ENCODE assay signal across 29 cellular contexts in the genomic region with DNA sequence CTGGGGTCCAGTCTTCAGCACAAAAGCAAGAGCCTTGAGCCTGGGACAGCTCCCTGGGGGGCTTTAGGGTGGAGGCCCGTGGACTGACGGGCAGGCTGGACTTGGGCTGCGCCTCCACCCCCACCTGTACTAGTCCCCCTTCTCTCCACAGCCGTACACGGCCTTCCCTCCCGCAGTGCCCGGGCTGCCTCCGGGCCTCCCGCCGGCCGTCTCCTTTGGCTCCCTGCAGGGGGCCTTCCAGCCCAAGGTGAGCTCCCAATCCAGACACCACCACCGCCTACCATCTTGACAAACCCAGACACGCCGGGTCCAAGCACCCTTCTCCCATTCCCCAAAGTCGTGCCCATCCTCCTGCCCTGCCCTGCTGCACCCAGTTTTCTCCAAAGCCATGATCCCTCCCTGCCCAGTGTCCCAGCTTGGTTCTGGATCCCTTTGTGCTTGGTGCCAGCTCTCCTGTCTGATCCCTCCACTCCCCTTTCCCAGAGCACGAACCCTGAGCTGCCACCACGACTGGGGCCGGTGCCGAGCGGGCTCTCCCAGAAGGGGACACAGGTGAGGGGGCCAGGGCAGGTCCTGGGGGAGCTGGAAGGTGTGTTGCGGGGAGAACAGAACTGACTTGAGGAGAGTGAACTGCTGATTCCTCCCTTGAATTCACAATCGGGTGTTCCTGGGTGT. TPM values are rescaled to one million over a fixed set of nuclear protein-coding genes. Genes with fewer than 3 reads are reported as not detected.
DNase-seq lines count a peak whose midpoint lies in the region; ATAC-seq, FAIRE-seq and TF ChIP-seq lines count a peak whose summit lies in the region.
"Had no signal": no experiment of that assay in that cellular context is flagged by ENCODE, and none has a peak within 500 bp of the region (broad histone marks: within the 10 kb centered on the region; RNA-seq: fewer than 3 reads in every experiment).

No MANE protein-coding gene starts in this region.

- TF ChIP-seq CTCF in HCT116 (IDR thresholded peaks at IDR 0.05 in 2 of 3, conservative IDR thresholded peaks at IDR 0.05 in 1 of 3; ENCODE audit: borderline replicate concordance in 1 of 3, insufficient read depth in 1 of 3, low read depth in 2 of 3, low read length in 2 of 3) (no peak), K562 (IDR thresholded peaks at IDR 0.05 in 2 of 3, conservative IDR thresholded peaks at IDR 0.05 in 1 of 3; ENCODE audit: insufficient read depth in 2 of 3, low read depth in 1 of 3, low read length in 3 of 3) (no peak), osteoblast (IDR thresholded peaks at IDR 0.05; ENCODE audit: extremely low read depth, low read depth, low read length) (no peak)

- H3K4me3 Mint-ChIP-seq in activated CD4-positive, alpha-beta T cell treated with anti-CD3 and anti-CD28 coated beads for 36 hours: no peak overlapping the region
- H3K4me3 Mint-ChIP-seq: activated B cell treated with CpG ODN at 0.5 μM for 24 hours, natural killer cell had no signal

- H4K20me1 ChIP-seq in HCT116 (ENCODE audit: insufficient read depth) (no peaks in the 10 kb centered on the region), K562 (replicated peaks; ENCODE audit: control insufficient read depth, insufficient read depth, low read length) (0 out of 2 replicates have a peak, but pooled peaks cover 7% of the 10 kb centered on the region), osteoblast (ENCODE audit: insufficient read depth, low read length) (peaks cover 71% of the 10 kb centered on the region)

- H3K9me3 ChIP-seq in HCT116 (ENCODE audit: control insufficient read depth in 1 of 2, insufficient read depth in 1 of 2, low read depth in 1 of 2, low read length in 2 of 2) (no peaks in the 10 kb centered on the region), K562 (replicated peaks; ENCODE audit: control insufficient read depth, insufficient read depth, low read depth, low read length) (no peaks in the 10 kb centered on the region), osteoblast (ENCODE audit: low read depth, low read length) (no peaks in the 10 kb centered on the region)
- H3K9me3 ChIP-seq: breast epithelium, ovary, Peyer's patch, right atrium auricular region had no signal

- RAD21 ChIA-PET in HCT116 (lab: Charles Lee; ENCODE audit: low non-redundant PET in 1 of 2, low total read pairs in 2 of 2, uncharacterized antibody in 2 of 2, unreplicated experiment in 2 of 2): no interaction called here

- no peaks in the 10 kb centered on the region for H3K9me3 Mint-ChIP-seq in activated CD4-positive, alpha-beta T cell treated with anti-CD3 and anti-CD28 coated beads for 36 hours (ENCODE audit: low read depth)
- H3K9me3 Mint-ChIP-seq: activated B cell treated with CpG ODN at 0.5 μM for 24 hours; CD4-positive, CD25-positive, alpha-beta regulatory T cell; natural killer cell had no signal

- in situ Hi-C loops in K562 (cut with MboI) (no loop called here), ACHN (cut with HindIII; ENCODE audit: low pct_ligation_motif_present, low pct_unique_long_range_greater_than_20kb, low sequenced_read_pairs) (no loop called here)

- H3K4me2 ChIP-seq in HCT116 (ENCODE audit: low read length): no peak overlapping the region
- H3K4me2 ChIP-seq in K562 (ENCODE audit: insufficient read depth, low read length): no peak overlapping the region
- no peak overlapping the region for H3K4me2 ChIP-seq in osteoblast (ENCODE audit: insufficient read depth, low read length)

- peaks cover 9 to 10% of the 10 kb centered on the region in 2 experiments for H3K4me1 ChIP-seq in HCT116 (ENCODE audit: control insufficient read depth in 1 of 2, insufficient read depth in 2 of 2, low read length in 2 of 2)
- peaks cover 10 to 38% of the 10 kb centered on the region in 2 experiments; a peak in 4 of 5 replicates for H3K4me1 ChIP-seq in K562 (replicated peaks in 1 of 2; ENCODE audit: control insufficient read depth in 2 of 2, insufficient read depth in 2 of 2, low read length in 2 of 2)
- H3K4me1 ChIP-seq in osteoblast (ENCODE audit: insufficient read depth, low read length): peaks cover 21% of the 10 kb centered on the region

- intact Hi-C loops in activated CD4-positive, alpha-beta T cell treated with anti-CD3 and anti-CD28 coated beads for 36 hours (cut with DNase I, micrococcal nuclease): no loop called here
- intact Hi-C loops in HCT116 (cut with micrococcal nuclease): no loop called here
- intact Hi-C loops in K562 (cut with micrococcal nuclease): no loop called here

- H3K27me3 ChIP-seq in HCT116 (ENCODE audit: insufficient read depth, low read length) (no peaks in the 10 kb centered on the region), K562 (ENCODE audit: control insufficient read depth in 2 of 2, insufficient read depth in 2 of 2, low read length in 2 of 2) (no peaks in the 10 kb centered on the region), osteoblast (ENCODE audit: insufficient read depth, low read length) (no peaks in the 10 kb centered on the region)
- H3K27me3 ChIP-seq: breast epithelium, ovary, Peyer's patch, right atrium auricular region had no signal

- no peak for ATAC-seq in activated CD4-positive, alpha-beta T cell treated with anti-CD3 and anti-CD28 coated beads for 36 hours
- ATAC-seq in HCT116: peak; percentile 32; the same call in 1 of the 2 replicates
- ATAC-seq in K562: no peak; the same call in 2 of the 3 replicates
- no peak for ATAC-seq in GM18870 (IDR thresholded peaks at IDR 0.05; ENCODE audit: unreplicated experiment)
- ATAC-seq in GM21717 (IDR thresholded peaks at IDR 0.05; ENCODE audit: unreplicated experiment): no peak
- ATAC-seq: natural killer cell had no signal

- no peak for TF ChIP-seq POLR2A in HCT116 (IDR thresholded peaks at IDR 0.05; ENCODE audit: borderline replicate concordance, extremely low read depth, insufficient read depth, insufficient read length)
- TF ChIP-seq POLR2A in K562 (conservative IDR thresholded peaks at IDR 0.05): no peak

- H3K36me3 ChIP-seq in HCT116 (ENCODE audit: control insufficient read depth in 1 of 2, insufficient read depth in 2 of 2, low read length in 2 of 2) (peaks cover 34 to 35% of the 10 kb centered on the region in 2 experiments), K562 (ENCODE audit: control insufficient read depth, insufficient read depth, low read length) (peaks cover 96% of the 10 kb centered on the region; the same call in 2 of the 3 replicates), osteoblast (ENCODE audit: insufficient read depth, low read length) (peaks cover 87% of the 10 kb centered on the region)
- H3K36me3 ChIP-seq: ovary had no signal

- H3K9me2 ChIP-seq in HCT116 (ENCODE audit: insufficient read depth): no peaks in the 10 kb centered on the region

- TF ChIP-seq RAD21 in HCT116 (IDR thresholded peaks at IDR 0.05; ENCODE audit: low read depth) (no peak), K562 (CRISPR knock-in tag; conservative IDR thresholded peaks at IDR 0.05 in 1 of 2, IDR thresholded peaks at IDR 0.05 in 1 of 2) (no peak)

- peaks cover 32% of the 10 kb centered on the region for H3K4me1 Mint-ChIP-seq in activated CD4-positive, alpha-beta T cell treated with anti-CD3 and anti-CD28 coated beads for 36 hours

- H3K4me3 ChIP-seq in HCT116 (replicated peaks in 1 of 2; ENCODE audit: low read depth in 1 of 2, low read length in 2 of 2): no peak overlapping the region
- no peak overlapping the region for H3K4me3 ChIP-seq in K562
- H3K4me3 ChIP-seq in osteoblast (ENCODE audit: insufficient read depth, low read length): no peak overlapping the region
- H3K4me3 ChIP-seq: breast epithelium, ovary, Peyer's patch, right atrium auricular region had no signal

- no peak overlapping the region for H3K9ac ChIP-seq in HCT116 (ENCODE audit: low read length)
- no peak overlapping the region for H3K9ac ChIP-seq in K562 (ENCODE audit: insufficient read depth in 1 of 2, low read depth in 2 of 2, low read length in 2 of 2)

- peak overlapping the region; percentile 47 for H3K27ac Mint-ChIP-seq in activated CD4-positive, alpha-beta T cell treated with anti-CD3 and anti-CD28 coated beads for 36 hours
- H3K27ac Mint-ChIP-seq: activated B cell treated with CpG ODN at 0.5 μM for 24 hours had no signal

- H2AFZ ChIP-seq in HCT116 (ENCODE audit: low read depth, low read length, poor library complexity, severe bottlenecking) (no peak overlapping the region), K562 (ENCODE audit: low read depth, low read length) (no peak overlapping the region), osteoblast (ENCODE audit: low read length) (no peak overlapping the region)

- H3K9me1 ChIP-seq in K562 (ENCODE audit: control insufficient read depth, insufficient read depth, low read length): peaks cover 4% of the 10 kb centered on the region

- H3K79me2 ChIP-seq in HCT116 (ENCODE audit: insufficient read depth, low read length) (peaks cover 35% of the 10 kb centered on the region), K562 (ENCODE audit: control insufficient read depth, insufficient read depth, low read length) (peaks cover 37% of the 10 kb centered on the region), osteoblast (ENCODE audit: insufficient read depth, low read length) (peaks cover 74% of the 10 kb centered on the region)

- no peak for DNase-seq in activated CD4-positive, alpha-beta T cell treated with anti-CD3 and anti-CD28 coated beads for 36 hours
- DNase-seq in activated CD4-positive, alpha-beta T cell treated with anti-CD3 and anti-CD28 coated beads for 48 hours: no peak
- no peak for DNase-seq in HCT116 (ENCODE audit: low read depth, low spot score)
- DNase-seq in K562 (ENCODE audit: extremely low read depth in 1 of 4, low spot score in 3 of 4): peak in 1 of 4 experiments; percentile 28
- peak; percentile 86 for DNase-seq in osteoblast (ENCODE audit: insufficient read length, low spot score, missing footprints)
- no peak for DNase-seq in ACHN
- DNase-seq: activated B cell treated with CpG ODN at 0.5 μM for 24 hours; activated T-cell treated with anti-CD3 and anti-CD28 coated beads, Interleukin-2, amount 50 U/mL, for 1 hour; CD4-positive, CD25-positive, alpha-beta regulatory T cell; effector CD8-positive, alpha-beta T cell; erythroblast; head of caudate nucleus; natural killer cell; NCI-H1105; NCI-H2081; NCI-H226; Peyer's patch; SIG-M5; stimulated activated CD4-positive, alpha-beta T cell treated with anti-CD3 and anti-CD28 coated beads, Interleukin-2, amount 100 ng/mL, for 24 hours; substantia nigra; SW 1271 had no signal

- peaks cover 61% of the 10 kb centered on the region for H3K36me3 Mint-ChIP-seq in activated CD4-positive, alpha-beta T cell treated with anti-CD3 and anti-CD28 coated beads for 36 hours (ENCODE audit: low read depth)

- 91% methylated on average over 12 of the region's 22 CpGs for WGBS in K562 (ENCODE audit: insufficient coverage, low coverage, missing lambda C conversion rate)

- no peaks in the 10 kb centered on the region for H3K27me3 Mint-ChIP-seq in activated CD4-positive, alpha-beta T cell treated with anti-CD3 and anti-CD28 coated beads for 36 hours
- H3K27me3 Mint-ChIP-seq: activated B cell treated with CpG ODN at 0.5 μM for 24 hours; CD4-positive, CD25-positive, alpha-beta regulatory T cell had no signal

- BruUV-seq in HCT116 (replicated peaks; lab: Mats Ljungman, UMichigan): no TSS peak
- BruUV-seq in K562 (replicated peaks; lab: Mats Ljungman, UMichigan): no TSS peak

- H3K27ac ChIP-seq in HCT116 (ENCODE audit: low read depth, low read length): peak overlapping the region; percentile 5; the same call in 1 of the 2 replicates
- no peak overlapping the region for H3K27ac ChIP-seq in K562 (ENCODE audit: extremely low read depth, low read depth, low read length)
- peak overlapping the region; percentile 51 for H3K27ac ChIP-seq in osteoblast (ENCODE audit: low read depth, low read length)
- H3K27ac ChIP-seq: 22Rv1, ovary, Peyer's patch, right atrium auricular region had no signal

- CTCF ChIA-PET in activated CD4-positive, alpha-beta T cell treated with anti-CD3 and anti-CD28 coated beads for 36 hours (lab: Charles Lee): interaction anchor here (2.6 kb wide), 1 partner anchor 28 kb away, joined by 20 read pairs; no protein-coding TSS in a partner anchor
- CTCF ChIA-PET in HCT116 (lab: Charles Lee) (interaction anchor here (1.1 kb wide), 1 partner anchor 29 kb away, joined by 3 read pairs; no protein-coding TSS in a partner anchor), K562 (lab: Yijun Ruan, JAX; ENCODE audit: low intra/inter-chr PET ratio) (no interaction called here)

- POLR2A ChIA-PET in activated CD4-positive, alpha-beta T cell treated with anti-CD3 and anti-CD28 coated beads for 36 hours (lab: Charles Lee): interaction anchor here (0.6 kb wide), 3 partner anchors 12 to 575 kb away, joined by 3 to 6 read pairs (median 4); no protein-coding TSS in a partner anchor
- POLR2A ChIA-PET in HCT116 (lab: Charles Lee) (no interaction called here), K562 (lab: Yijun Ruan, JAX) (interaction anchor here (0.7 to 2.1 kb wide), 4 partner anchors 13 to 29 kb away, joined by 3 to 6 read pairs (median 4); no protein-coding TSS in a partner anchor)

- FAIRE-seq in K562 (lab: Jason Lieb, UNC): no peak
- FAIRE-seq: colon, keratinocyte had no signal

- TF ChIP-seq EP300 in K562 (IDR thresholded peaks at IDR 0.05; ENCODE audit: low read length): no peak

RNA-seq across cellular contexts. Expression of a gene that starts 7.1 kb away (rescaled TPM):
- 100 to 1,000 TPM in 1 of 2 experiments, 10 to 100 TPM in 1; 84.7 to 111 TPM for total RNA-seq in activated CD4-positive, alpha-beta T cell treated with anti-CD3 and anti-CD28 coated beads for 36 hours
- total RNA-seq in HCT116 (2021; ENCODE audit: unreplicated experiment) (65.3 TPM), K562 (2014; rRNA removed) (13.1 and 19.0 TPM in 2 replicates), K562 (2014; rRNA removed; fragmentation: Illumina TruSeq; extraction: Trizol) (6.9 and 8.1 TPM in 2 replicates), K562 (2015; rRNA removed; fragmentation: Illumina TruSeq; extraction: Trizol) (15.6 and 17.9 TPM in 2 replicates), K562 (2021) (50.1 and 59.5 TPM in 2 replicates), osteoblast (24.5 and 30.8 TPM in 2 replicates)
- 37.2 and 42.7 TPM in 2 replicates for polyA plus RNA-seq in HCT116 (2012)
- 93.9 and 185 TPM in 2 replicates for total RNA-seq in K562 (2011; cell fraction: chromatin; rRNA removed; ENCODE audit: low replicate concordance)
- 89.2 and 107 TPM in 2 replicates for total RNA-seq in K562 (2011; cell fraction: nucleolus; rRNA removed)
- total RNA-seq in K562 (2011; cell fraction: nucleoplasm; rRNA removed): 100 and 120 TPM in 2 replicates
- polyA plus RNA-seq in K562 (2011; rRNA removed) (5.4 and 11.8 TPM in 2 replicates), K562 (2014; fragmentation: Illumina TruSeq; extraction: Trizol) (21.7 and 32.6 TPM in 2 replicates), K562 (2014; fragmentation: Nextera tagmentation; extraction: Ambion mirVana) (under 1 TPM; 0.32 to 0.46 TPM), K562 (2014; rRNA removed) (21.9 and 25.1 TPM in 2 replicates)
- polyA plus RNA-seq in K562 (2011; cell fraction: cytosol; rRNA removed): 4.5 and 5.9 TPM in 2 replicates
- 95.4 and 113 TPM in 2 replicates for polyA plus RNA-seq in K562 (2011; cell fraction: nucleus; rRNA removed)
- polyA plus RNA-seq in K562 (2012): 30.9 and 42.6 TPM in 2 replicates
- 9.1 and 10.0 TPM in 2 replicates for polyA minus RNA-seq in K562 (2011; rRNA and poly(A)+ RNA removed)
- 10.9 and 11.7 TPM in 2 replicates for polyA minus RNA-seq in K562 (2011; cell fraction: cytosol; rRNA and poly(A)+ RNA removed)
- polyA minus RNA-seq in K562 (2011; cell fraction: nucleus; rRNA and poly(A)+ RNA removed): 49.8 and 67.5 TPM in 2 replicates

RNA-seq across cellular contexts. Expression of a gene that starts 14.5 kb away (rescaled TPM):
- 10 to 100 TPM; 76.8 to 77.8 TPM for total RNA-seq in activated CD4-positive, alpha-beta T cell treated with anti-CD3 and anti-CD28 coated beads for 36 hours
- total RNA-seq in HCT116 (2021; ENCODE audit: unreplicated experiment) (56.2 TPM), K562 (2014; rRNA removed) (15.6 and 20.2 TPM in 2 replicates), K562 (2014; rRNA removed; fragmentation: Illumina TruSeq; extraction: Trizol) (6.5 and 6.8 TPM in 2 replicates), K562 (2015; rRNA removed; fragmentation: Illumina TruSeq; extraction: Trizol) (11.5 and 12.5 TPM in 2 replicates), K562 (2021) (62.1 and 63.1 TPM in 2 replicates), osteoblast (6.8 and 8.0 TPM in 2 replicates)
- 28.8 and 39.7 TPM in 2 replicates for polyA plus RNA-seq in HCT116 (2012)
- total RNA-seq in K562 (2011; cell fraction: chromatin; rRNA removed; ENCODE audit: low replicate concordance): 27.0 and 46.3 TPM in 2 replicates
- total RNA-seq in K562 (2011; cell fraction: nucleolus; rRNA removed): 23.7 and 30.5 TPM in 2 replicates
- 29.4 and 33.8 TPM in 2 replicates for total RNA-seq in K562 (2011; cell fraction: nucleoplasm; rRNA removed)
- polyA plus RNA-seq in K562 (2011; rRNA removed) (10.0 and 13.0 TPM in 2 replicates), K562 (2014; fragmentation: Illumina TruSeq; extraction: Trizol) (23.8 and 38.3 TPM in 2 replicates), K562 (2014; fragmentation: Nextera tagmentation; extraction: Ambion mirVana) (1 to 10 TPM; 2.2 to 2.3 TPM), K562 (2014; rRNA removed) (20.5 and 26.7 TPM in 2 replicates)
- 6.7 and 10.3 TPM in 2 replicates for polyA plus RNA-seq in K562 (2011; cell fraction: cytosol; rRNA removed)
- polyA plus RNA-seq in K562 (2011; cell fraction: nucleus; rRNA removed): 58.6 and 70.0 TPM in 2 replicates
- polyA plus RNA-seq in K562 (2012): 29.3 and 46.6 TPM in 2 replicates
- polyA minus RNA-seq in K562 (2011; rRNA and poly(A)+ RNA removed): 3.1 and 4.4 TPM in 2 replicates
- polyA minus RNA-seq in K562 (2011; cell fraction: cytosol; rRNA and poly(A)+ RNA removed): 7.0 and 17.7 TPM in 2 replicates
- polyA minus RNA-seq in K562 (2011; cell fraction: nucleus; rRNA and poly(A)+ RNA removed): 14.7 and 23.4 TPM in 2 replicates

RNA-seq across cellular contexts. Expression of a gene that starts 33.7 kb away (rescaled TPM):
- 10 to 100 TPM; 58.7 to 69.5 TPM for total RNA-seq in activated CD4-positive, alpha-beta T cell treated with anti-CD3 and anti-CD28 coated beads for 36 hours
- 59.6 TPM for total RNA-seq in HCT116 (2021; ENCODE audit: unreplicated experiment)
- 21.9 and 22.7 TPM in 2 replicates for polyA plus RNA-seq in HCT116 (2012)
- total RNA-seq in K562 (2011; cell fraction: chromatin; rRNA removed; ENCODE audit: low replicate concordance): 89.8 and 132 TPM in 2 replicates
- 44.6 and 46.2 TPM in 2 replicates for total RNA-seq in K562 (2011; cell fraction: nucleolus; rRNA removed)
- total RNA-seq in K562 (2011; cell fraction: nucleoplasm; rRNA removed): 58.6 and 74.8 TPM in 2 replicates
- total RNA-seq in K562 (2014; rRNA removed): 16.0 and 16.3 TPM in 2 replicates
- 3.5 and 3.7 TPM in 2 replicates for total RNA-seq in K562 (2014; rRNA removed; fragmentation: Illumina TruSeq; extraction: Trizol)
- 5.8 and 7.9 TPM in 2 replicates for total RNA-seq in K562 (2015; rRNA removed; fragmentation: Illumina TruSeq; extraction: Trizol)
- 58.9 and 62.6 TPM in 2 replicates for total RNA-seq in K562 (2021)
- polyA plus RNA-seq in K562 (2011; rRNA removed): 2.2 and 6.4 TPM in 2 replicates
- 1.9 and 3.2 TPM in 2 replicates for polyA plus RNA-seq in K562 (2011; cell fraction: cytosol; rRNA removed)
- polyA plus RNA-seq in K562 (2011; cell fraction: nucleus; rRNA removed): 18.6 and 29.8 TPM in 2 replicates
- 16.6 and 25.8 TPM in 2 replicates for polyA plus RNA-seq in K562 (2012)
- polyA plus RNA-seq in K562 (2014; fragmentation: Illumina TruSeq; extraction: Trizol): 14.9 and 21.0 TPM in 2 replicates
- polyA plus RNA-seq in K562 (2014; fragmentation: Nextera tagmentation; extraction: Ambion mirVana): under 1 TPM; 0.21 to 0.53 TPM
- polyA plus RNA-seq in K562 (2014; rRNA removed): 11.4 and 17.0 TPM in 2 replicates
- 11.0 and 11.9 TPM in 2 replicates for polyA minus RNA-seq in K562 (2011; rRNA and poly(A)+ RNA removed)
- 21.7 and 27.4 TPM in 2 replicates for polyA minus RNA-seq in K562 (2011; cell fraction: cytosol; rRNA and poly(A)+ RNA removed)
- polyA minus RNA-seq in K562 (2011; cell fraction: nucleus; rRNA and poly(A)+ RNA removed): 17.2 and 20.0 TPM in 2 replicates
- 16.3 and 19.2 TPM in 2 replicates for total RNA-seq in osteoblast

RNA-seq across cellular contexts. Expression of a gene that starts 55.1 kb away (rescaled TPM):
- total RNA-seq in activated CD4-positive, alpha-beta T cell treated with anti-CD3 and anti-CD28 coated beads for 36 hours: 10 to 100 TPM in 1 of 2 experiments, 1 to 10 TPM in 1; 9.0 to 10.7 TPM
- total RNA-seq in HCT116 (2021; ENCODE audit: unreplicated experiment): 10.3 TPM
- polyA plus RNA-seq in HCT116 (2012): 6.1 and 7.3 TPM in 2 replicates
- total RNA-seq in K562 (2011; cell fraction: chromatin; rRNA removed; ENCODE audit: low replicate concordance): 6.2 and 13.7 TPM in 2 replicates
- 11.6 and 16.5 TPM in 2 replicates for total RNA-seq in K562 (2011; cell fraction: nucleolus; rRNA removed)
- total RNA-seq in K562 (2011; cell fraction: nucleoplasm; rRNA removed): 7.8 and 9.5 TPM in 2 replicates
- 11.4 and 14.6 TPM in 2 replicates for total RNA-seq in K562 (2014; rRNA removed)
- 8.4 and 8.7 TPM in 2 replicates for total RNA-seq in K562 (2014; rRNA removed; fragmentation: Illumina TruSeq; extraction: Trizol)
- total RNA-seq in K562 (2015; rRNA removed; fragmentation: Illumina TruSeq; extraction: Trizol): 12.0 and 12.1 TPM in 2 replicates
- total RNA-seq in K562 (2021): 15.4 and 16.9 TPM in 2 replicates
- 8.0 and 9.6 TPM in 2 replicates for polyA plus RNA-seq in K562 (2011; rRNA removed)
- polyA plus RNA-seq in K562 (2011; cell fraction: cytosol; rRNA removed): 8.9 and 19.1 TPM in 2 replicates
- 8.3 and 9.8 TPM in 2 replicates for polyA plus RNA-seq in K562 (2011; cell fraction: nucleus; rRNA removed)
- 7.8 and 9.0 TPM in 2 replicates for polyA plus RNA-seq in K562 (2012)
- 11.6 and 12.3 TPM in 2 replicates for polyA plus RNA-seq in K562 (2014; fragmentation: Illumina TruSeq; extraction: Trizol)
- 1 to 10 TPM; 5.4 to 5.7 TPM for polyA plus RNA-seq in K562 (2014; fragmentation: Nextera tagmentation; extraction: Ambion mirVana)
- 10.2 and 10.8 TPM in 2 replicates for polyA plus RNA-seq in K562 (2014; rRNA removed)
- 8.2 and 10.0 TPM in 2 replicates for polyA minus RNA-seq in K562 (2011; rRNA and poly(A)+ RNA removed)
- polyA minus RNA-seq in K562 (2011; cell fraction: cytosol; rRNA and poly(A)+ RNA removed): 11.1 TPM in 2 replicates
- polyA minus RNA-seq in K562 (2011; cell fraction: nucleus; rRNA and poly(A)+ RNA removed): 7.8 and 8.9 TPM in 2 replicates
- total RNA-seq in osteoblast: 7.1 and 8.3 TPM in 2 replicates
